In genomic region chr5:177425196-177425800, GRCh38 we compare ENCODE assay signal across 8 cellular contexts. TPM values are rescaled to one million over a fixed set of nuclear protein-coding genes. Genes with fewer than 3 reads are reported as not detected.
A peak's percentile ranks its signal among the peaks of the same experiment; 100 is the strongest.
DNase-seq lines count a peak whose midpoint lies in the region; ATAC-seq and TF ChIP-seq lines count a peak whose summit lies in the region.

No MANE protein-coding gene starts in this region.

- peak overlapping the region; percentile 91 for H3K4me3 Mint-ChIP-seq in CD8-positive, alpha-beta T cell
- H3K4me3 Mint-ChIP-seq in endodermal cell = peak overlapping the region; percentile 74

- H3K9me3 Mint-ChIP-seq in CD8-positive, alpha-beta T cell = no peaks in the 10 kb centered on the region
- no peaks in the 10 kb centered on the region for H3K9me3 Mint-ChIP-seq in endodermal cell

- H3K14ac ChIP-seq in neuronal stem cell (ENCODE audit: low read length) = no peak overlapping the region

- peak overlapping the region; percentile 80 for H2AK5ac ChIP-seq in neuronal stem cell (ENCODE audit: low read depth, low read length)

- H3K4me1 ChIP-seq in CD8-positive, alpha-beta T cell (ENCODE audit: insufficient read depth, low read length) = peaks cover 39% of the 10 kb centered on the region
- H3K4me1 ChIP-seq in NT2/D1 (ENCODE audit: insufficient read depth, insufficient read length) = peaks cover 28% of the 10 kb centered on the region
- no peaks in the 10 kb centered on the region for H3K4me1 ChIP-seq in endodermal cell (ENCODE audit: control insufficient read depth, insufficient read depth, low read length)
- H3K4me1 ChIP-seq in neuronal stem cell (ENCODE audit: control insufficient read depth in 2 of 2, insufficient read depth in 1 of 2, low read depth in 1 of 2, low read length in 2 of 2) = peaks cover 15 to 16% of the 10 kb centered on the region in 2 donors

- intact Hi-C loops in CD8-positive, alpha-beta T cell (cut with DNase I, micrococcal nuclease) = loop anchor here (5.0 kb wide), 2 partner anchors 293 to 883 kb away; partner anchors contain the start of gene NSD1 (in 1 of the 2)

- POLR2A ChIA-PET in CD8-positive, alpha-beta T cell (lab: Charles Lee) = interaction anchor here (1.2 to 15.2 kb wide), 6 partner anchors 11 to 68 kb away, joined by 6 to 498 read pairs (median 16); partner anchors contain the start of genes PRR7 and RGS14

- no peak for TF ChIP-seq CTCF in CD8-positive, alpha-beta T cell (IDR thresholded peaks at IDR 0.05)
- no peak for TF ChIP-seq CTCF in endodermal cell (conservative IDR thresholded peaks at IDR 0.05)

- H2BK15ac ChIP-seq in neuronal stem cell (ENCODE audit: low read length) = no peak overlapping the region

- no peak for DNase-seq in CD8-positive, alpha-beta T cell
- DNase-seq in NT2/D1 (ENCODE audit: low read depth, low spot score) (no peak), endodermal cell (no peak), neuronal stem cell (ENCODE audit: low spot score) (no peak), NCI-H2171 treated with DMSO at 0.1 percent for 48 hours (lab: John Stamatoyannopoulos, UW) (no peak), NCI-H1694 (lab: John Stamatoyannopoulos, UW) (no peak), NCI-H526 (lab: John Stamatoyannopoulos, UW) (no peak)

- peaks cover 46% of the 10 kb centered on the region for H3K4me1 Mint-ChIP-seq in CD8-positive, alpha-beta T cell (ENCODE audit: low read depth)
- H3K4me1 Mint-ChIP-seq in endodermal cell = peaks cover 22% of the 10 kb centered on the region

- H3K36me3 Mint-ChIP-seq in CD8-positive, alpha-beta T cell = peaks cover 20% of the 10 kb centered on the region
- H3K36me3 Mint-ChIP-seq in endodermal cell (ENCODE audit: low read depth) = peaks cover under 1% of the 10 kb centered on the region

- peak overlapping the region; percentile 79 for H2BK5ac ChIP-seq in neuronal stem cell (ENCODE audit: low read length)

- peak overlapping the region; percentile 86 for H3K27ac ChIP-seq in CD8-positive, alpha-beta T cell (ENCODE audit: low read depth, low read length)
- H3K27ac ChIP-seq in endodermal cell (ENCODE audit: low read depth, low read length) (peak overlapping the region; percentile 87), neuronal stem cell (replicated peaks; ENCODE audit: low read length) (peak overlapping the region; percentile 98)

- 49 to 63% methylated on average over 13 of the region's 13 CpGs for WGBS in endodermal cell (ENCODE audit: insufficient coverage in 1 of 2, insufficient read length in 1 of 2), 2 experiments
- WGBS in neuronal stem cell (ENCODE audit: extremely low coverage in 2 of 2, insufficient read length in 2 of 2, insufficient replicate concordance in 1 of 2), 2 donors = no CpG with 5 or more reads among the region's 13 CpGs

- H3K23ac ChIP-seq in neuronal stem cell (ENCODE audit: low read depth, low read length, poor library complexity) = peak overlapping the region; percentile 95

- H3K9ac ChIP-seq in NT2/D1 (ENCODE audit: insufficient read length, low read depth) = peak overlapping the region; percentile 85
- peak overlapping the region; percentile 57 for H3K9ac ChIP-seq in endodermal cell (ENCODE audit: extremely low read depth, low read length, poor library complexity, severe bottlenecking)
- no peak overlapping the region for H3K9ac ChIP-seq in neuronal stem cell (ENCODE audit: low read depth, low read length, poor library complexity)

- no peaks in the 10 kb centered on the region for H3K9me3 ChIP-seq in CD8-positive, alpha-beta T cell (ENCODE audit: low read length)
- no peaks in the 10 kb centered on the region for H3K9me3 ChIP-seq in NT2/D1 (ENCODE audit: insufficient read depth, low read length)
- H3K9me3 ChIP-seq in endodermal cell (ENCODE audit: control insufficient read depth, low read length) = no peaks in the 10 kb centered on the region
- H3K9me3 ChIP-seq in neuronal stem cell (replicated peaks in 1 of 2; ENCODE audit: control insufficient read depth in 2 of 2, insufficient read depth in 1 of 2, low read depth in 1 of 2, low read length in 2 of 2) = no peaks in the 10 kb centered on the region

- peak overlapping the region; percentile 95 for H2AFZ ChIP-seq in neuronal stem cell (ENCODE audit: low read length)

- peak overlapping the region; percentile 63 for H3K4me3 ChIP-seq in CD8-positive, alpha-beta T cell (ENCODE audit: low read depth, low read length)
- peak overlapping the region; percentile 65 for H3K4me3 ChIP-seq in NT2/D1 (ENCODE audit: insufficient read length, low read depth)
- H3K4me3 ChIP-seq in endodermal cell (ENCODE audit: low read length) = peak overlapping the region; percentile 83
- peak overlapping the region; percentile 59 to 83 for H3K4me3 ChIP-seq in neuronal stem cell (ENCODE audit: low read length in 2 of 2)

- H2BK120ac ChIP-seq in neuronal stem cell (ENCODE audit: low read depth, low read length) = no peak overlapping the region

- CTCF ChIA-PET in CD8-positive, alpha-beta T cell (lab: Charles Lee) = interaction anchor here (2.8 to 14.6 kb wide), 5 partner anchors 12 to 115 kb away, joined by 11 to 285 read pairs (median 20); partner anchors contain the start of genes F12, PFN3 and PRR7

- peak; percentile 3 for ATAC-seq in CD8-positive, alpha-beta T cell
- ATAC-seq in HG02885 (IDR thresholded peaks at IDR 0.05; ENCODE audit: poor library complexity, unreplicated experiment) = no peak

- H3K18ac ChIP-seq in neuronal stem cell (ENCODE audit: low read length) = peak overlapping the region; percentile 92

- H4K8ac ChIP-seq in neuronal stem cell (ENCODE audit: low read depth, low read length) = no peak overlapping the region

- no peaks in the 10 kb centered on the region for H3K27me3 ChIP-seq in CD8-positive, alpha-beta T cell (ENCODE audit: insufficient read depth, low read length)
- no peaks in the 10 kb centered on the region for H3K27me3 ChIP-seq in NT2/D1 (ENCODE audit: insufficient read depth, insufficient read length)
- H3K27me3 ChIP-seq in endodermal cell (ENCODE audit: control insufficient read depth, insufficient read depth, low read length, poor library complexity, severe bottlenecking) = no peaks in the 10 kb centered on the region
- peaks cover 0 to 5% (median 0%) of the 10 kb centered on the region in 3 experiments for H3K27me3 ChIP-seq in neuronal stem cell (ENCODE audit: control insufficient read depth in 3 of 3, insufficient read depth in 3 of 3, low read depth in 1 of 3, low read length in 3 of 3)

- H2BK12ac ChIP-seq in neuronal stem cell (ENCODE audit: low read length) = peak overlapping the region; percentile 16

- H3K27me3 Mint-ChIP-seq in CD8-positive, alpha-beta T cell (ENCODE audit: low read depth) = no peaks in the 10 kb centered on the region
- H3K27me3 Mint-ChIP-seq in endodermal cell (ENCODE audit: insufficient read depth) = peaks cover 9% of the 10 kb centered on the region

- H3K79me1 ChIP-seq in neuronal stem cell (ENCODE audit: low read depth, low read length) = peaks cover 4% of the 10 kb centered on the region

- H3K4me2 ChIP-seq in neuronal stem cell (ENCODE audit: insufficient read depth, low read length, poor library complexity, severe bottlenecking) = peak overlapping the region; percentile 73

- H4K91ac ChIP-seq in neuronal stem cell (ENCODE audit: low read depth, low read length, poor library complexity) = peak overlapping the region; percentile 12

- H3K27ac Mint-ChIP-seq in CD8-positive, alpha-beta T cell = peak overlapping the region; percentile 98
- H3K27ac Mint-ChIP-seq in endodermal cell = peak overlapping the region; percentile 98

- H3K36me3 ChIP-seq in CD8-positive, alpha-beta T cell (ENCODE audit: insufficient read depth, low read length) = peaks cover 4% of the 10 kb centered on the region
- H3K36me3 ChIP-seq in NT2/D1 (ENCODE audit: insufficient read depth, insufficient read length, low read length) = peaks cover 14% of the 10 kb centered on the region
- H3K36me3 ChIP-seq in endodermal cell (ENCODE audit: control insufficient read depth, insufficient read depth, low read length) = no peaks in the 10 kb centered on the region
- H3K36me3 ChIP-seq in neuronal stem cell (replicated peaks in 1 of 2; ENCODE audit: control insufficient read depth in 2 of 2, insufficient read depth in 2 of 2, low read length in 2 of 2) = peaks cover 0 to 7% of the 10 kb centered on the region in 2 donors

- H3K4ac ChIP-seq in neuronal stem cell (ENCODE audit: low read length) = no peak overlapping the region

RNA-seq across cellular contexts. Expression of gene GRK6, which starts 1.2 kb away (rescaled TPM):
- total RNA-seq in CD8-positive, alpha-beta T cell = 100 to 1,000 TPM; 133 to 139 TPM
- total RNA-seq in endodermal cell = 10 to 100 TPM; 51.6 to 66.8 TPM
- 31.2 TPM for polyA plus RNA-seq in endodermal cell (2013, experiment 1 of 2)
- polyA plus RNA-seq in endodermal cell (2013, experiment 2 of 2) = 29.2 TPM
- polyA plus RNA-seq in neuronal stem cell (2013, experiment 1 of 2) = 27.8 TPM
- 27.7 TPM for polyA plus RNA-seq in neuronal stem cell (2013, experiment 2 of 2)

RNA-seq across cellular contexts. Expression of gene F12, which starts 15.9 kb away (rescaled TPM):
- not detected for total RNA-seq in CD8-positive, alpha-beta T cell
- total RNA-seq in endodermal cell = 1 to 10 TPM in 1 of 2 donors, under 1 TPM in 1; 0.95 to 2.9 TPM
- polyA plus RNA-seq in endodermal cell (2013, experiment 1 of 2) = 0.75 TPM
- polyA plus RNA-seq in endodermal cell (2013, experiment 2 of 2) = 0.46 TPM
- 2.1 TPM for polyA plus RNA-seq in neuronal stem cell (2013, experiment 1 of 2)
- 2.5 TPM for polyA plus RNA-seq in neuronal stem cell (2013, experiment 2 of 2)

RNA-seq across cellular contexts. Expression of gene PRR7, which starts 21.3 kb away (rescaled TPM):
- total RNA-seq in CD8-positive, alpha-beta T cell = 10 to 100 TPM; 21.0 TPM
- 1 to 10 TPM; 4.7 to 8.0 TPM for total RNA-seq in endodermal cell
- 8.2 TPM for polyA plus RNA-seq in endodermal cell (2013, experiment 1 of 2)
- 8.7 TPM for polyA plus RNA-seq in endodermal cell (2013, experiment 2 of 2)
- polyA plus RNA-seq in neuronal stem cell (2013, experiment 1 of 2) = 26.8 TPM
- 26.8 TPM for polyA plus RNA-seq in neuronal stem cell (2013, experiment 2 of 2)

RNA-seq across cellular contexts. Expression of gene PFN3, which starts 24.8 kb away (rescaled TPM):
- not detected for total RNA-seq in CD8-positive, alpha-beta T cell
- not detected for total RNA-seq in endodermal cell
- polyA plus RNA-seq in endodermal cell (2013, experiment 1 of 2) = not detected
- not detected for polyA plus RNA-seq in endodermal cell (2013, experiment 2 of 2)
- polyA plus RNA-seq in neuronal stem cell (2013, experiment 1 of 2) = not detected
- not detected for polyA plus RNA-seq in neuronal stem cell (2013, experiment 2 of 2)

RNA-seq across cellular contexts. Expression of gene SLC34A1, which starts 41.1 kb away (rescaled TPM):
- total RNA-seq in CD8-positive, alpha-beta T cell = not detected
- not detected for total RNA-seq in endodermal cell
- polyA plus RNA-seq in endodermal cell (2013, experiment 1 of 2) = not detected
- not detected for polyA plus RNA-seq in endodermal cell (2013, experiment 2 of 2)
- not detected for polyA plus RNA-seq in neuronal stem cell (2013, experiment 1 of 2)
- not detected for polyA plus RNA-seq in neuronal stem cell (2013, experiment 2 of 2)
